Comparison of ENCODE assay signal across 18 cellular contexts in the genomic region with DNA sequence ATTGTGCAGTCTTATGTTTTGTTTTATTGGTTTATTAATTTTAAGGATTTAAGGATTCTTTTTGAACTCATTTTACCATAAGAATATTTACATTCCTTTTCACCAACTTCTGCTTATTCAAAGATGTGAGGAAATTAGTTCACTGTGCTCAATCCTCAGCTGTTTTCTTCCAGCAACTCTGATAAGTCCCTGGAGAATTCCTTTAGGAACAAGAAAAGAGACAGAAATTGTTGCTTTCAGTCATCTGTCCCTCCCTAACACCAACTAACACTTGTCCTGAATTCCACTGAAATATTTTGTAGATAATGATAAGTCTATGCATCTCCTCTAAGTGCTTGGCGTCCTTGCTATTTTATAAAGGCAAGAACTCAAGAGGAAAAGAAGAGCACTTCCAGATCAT.
DNase-seq lines count a peak whose midpoint lies in the region; ATAC-seq and TF ChIP-seq lines count a peak whose summit lies in the region.
"Had no signal": no experiment of that assay in that cellular context is flagged by ENCODE, and none has a peak within 500 bp of the region (broad histone marks: within the 10 kb centered on the region; RNA-seq: fewer than 3 reads in every experiment).

No MANE protein-coding gene starts in this region.

- POLR2A ChIA-PET in CD4-positive, alpha-beta memory T cell (lab: Charles Lee; ENCODE audit: partially characterized antibody): no interaction called here

- DNase-seq in LHCN-M2 (ENCODE audit: low read depth) (peak; percentile 67), fibroblast of villous mesenchyme (ENCODE audit: low read depth) (peak; percentile 15), osteocyte (ENCODE audit: extremely low spot score, unreplicated experiment) (no peak), NCI-H82 treated with DMSO at 0.1 percent for 48 hours (lab: John Stamatoyannopoulos, UW; ENCODE audit: unreplicated experiment) (no peak)
- no peak for DNase-seq in CD4-positive, alpha-beta memory T cell
- DNase-seq in activated naive CD4-positive, alpha-beta T cell treated with anti-CD3 and anti-CD28 coated beads, Interleukin-2, amount 10 ng/mL, durations not matched to agents 7 days and 5 days: no peak
- DNase-seq: ACHN; AML-193; CD4-positive, alpha-beta T cell; DMS79 treated with DMSO at 0.1 percent for 48 hours; GF-D8; H9; KBM-7 had no signal

- no peaks in the 10 kb centered on the region for H3K36me3 Mint-ChIP-seq in osteocyte (ENCODE audit: unreplicated experiment)
- no peaks in the 10 kb centered on the region for H3K36me3 Mint-ChIP-seq in CD4-positive, alpha-beta memory T cell
- H3K36me3 Mint-ChIP-seq in activated naive CD4-positive, alpha-beta T cell treated with anti-CD3 and anti-CD28 coated beads, Interleukin-2, amount 10 ng/mL, durations not matched to agents 7 days and 5 days: no peaks in the 10 kb centered on the region

- TF ChIP-seq CTCF in fibroblast of villous mesenchyme (IDR thresholded peaks at IDR 0.05; ENCODE audit: insufficient read depth, low read depth, low read length): no peak
- no peak for TF ChIP-seq CTCF in osteocyte (IDR thresholded peaks at IDR 0.05)

- H3K4me3 ChIP-seq in fibroblast of villous mesenchyme (ENCODE audit: low read depth, low read length): no peak overlapping the region
- H3K4me3 ChIP-seq in CD4-positive, alpha-beta memory T cell (ENCODE audit: low read length in 2 of 2): no peak overlapping the region
- H3K4me3 ChIP-seq: GM12878 had no signal

- H3K4me1 Mint-ChIP-seq in osteocyte (ENCODE audit: unreplicated experiment): peaks cover 9% of the 10 kb centered on the region
- no peaks in the 10 kb centered on the region for H3K4me1 Mint-ChIP-seq in CD4-positive, alpha-beta memory T cell
- H3K4me1 Mint-ChIP-seq in activated naive CD4-positive, alpha-beta T cell treated with anti-CD3 and anti-CD28 coated beads, Interleukin-2, amount 10 ng/mL, durations not matched to agents 7 days and 5 days: no peaks in the 10 kb centered on the region
- H3K4me1 Mint-ChIP-seq: H9, IgD-negative memory B cell had no signal

- no peaks in the 10 kb centered on the region for H3K27me3 Mint-ChIP-seq in osteocyte (ENCODE audit: unreplicated experiment)
- peaks cover 0 to 2% of the 10 kb centered on the region in 2 donors for H3K27me3 Mint-ChIP-seq in CD4-positive, alpha-beta memory T cell
- no peaks in the 10 kb centered on the region for H3K27me3 Mint-ChIP-seq in activated naive CD4-positive, alpha-beta T cell treated with anti-CD3 and anti-CD28 coated beads, Interleukin-2, amount 10 ng/mL, durations not matched to agents 7 days and 5 days
- H3K27me3 Mint-ChIP-seq: CD4-positive, alpha-beta T cell; IgD-negative memory B cell had no signal

- intact Hi-C loops in CD4-positive, alpha-beta memory T cell (cut with micrococcal nuclease): no loop called here

- no peak overlapping the region for H3K27ac ChIP-seq in CD4-positive, alpha-beta memory T cell (ENCODE audit: low read depth, low read length)
- H3K27ac ChIP-seq: C4-2B had no signal

- ATAC-seq in GM18861 (IDR thresholded peaks at IDR 0.05; ENCODE audit: unreplicated experiment): no peak
- ATAC-seq: GM12878, HepG2 had no signal

- peak overlapping the region; percentile 18 for H3K27ac Mint-ChIP-seq in osteocyte (ENCODE audit: unreplicated experiment)
- H3K27ac Mint-ChIP-seq in CD4-positive, alpha-beta memory T cell: no peak overlapping the region
- H3K27ac Mint-ChIP-seq in activated naive CD4-positive, alpha-beta T cell treated with anti-CD3 and anti-CD28 coated beads, Interleukin-2, amount 10 ng/mL, durations not matched to agents 7 days and 5 days: no peak overlapping the region
- H3K27ac Mint-ChIP-seq: CD4-positive, alpha-beta T cell; H9; IgD-negative memory B cell had no signal

- no peaks in the 10 kb centered on the region for H3K4me1 ChIP-seq in CD4-positive, alpha-beta memory T cell (ENCODE audit: insufficient read depth, low read length)

- no peak overlapping the region for H3K4me3 Mint-ChIP-seq in osteocyte (ENCODE audit: unreplicated experiment)
- H3K4me3 Mint-ChIP-seq in CD4-positive, alpha-beta memory T cell: no peak overlapping the region
- no peak overlapping the region for H3K4me3 Mint-ChIP-seq in activated naive CD4-positive, alpha-beta T cell treated with anti-CD3 and anti-CD28 coated beads, Interleukin-2, amount 10 ng/mL, durations not matched to agents 7 days and 5 days
- H3K4me3 Mint-ChIP-seq: CD4-positive, alpha-beta T cell; H9; IgD-negative memory B cell had no signal

- CTCF ChIA-PET in CD4-positive, alpha-beta memory T cell (lab: Charles Lee; ENCODE audit: partially characterized antibody): no interaction called here
- CTCF ChIA-PET in activated naive CD4-positive, alpha-beta T cell treated with anti-CD3 and anti-CD28 coated beads, Interleukin-2, amount 10 ng/mL, durations not matched to agents 7 days and 5 days (lab: Charles Lee): no interaction called here

- no peaks in the 10 kb centered on the region for H3K27me3 ChIP-seq in CD4-positive, alpha-beta memory T cell (ENCODE audit: insufficient read depth, low read length)

- H3K9me3 Mint-ChIP-seq in osteocyte (ENCODE audit: unreplicated experiment): peaks cover 8% of the 10 kb centered on the region
- no peaks in the 10 kb centered on the region for H3K9me3 Mint-ChIP-seq in CD4-positive, alpha-beta memory T cell
- H3K9me3 Mint-ChIP-seq in activated naive CD4-positive, alpha-beta T cell treated with anti-CD3 and anti-CD28 coated beads, Interleukin-2, amount 10 ng/mL, durations not matched to agents 7 days and 5 days: no peaks in the 10 kb centered on the region
- H3K9me3 Mint-ChIP-seq: H9, IgD-negative memory B cell had no signal

- no peaks in the 10 kb centered on the region for H3K36me3 ChIP-seq in CD4-positive, alpha-beta memory T cell (ENCODE audit: insufficient read depth, low read length)

- no peaks in the 10 kb centered on the region for H3K9me3 ChIP-seq in CD4-positive, alpha-beta memory T cell (ENCODE audit: control insufficient read depth in 1 of 2, low read length in 2 of 2)

Comparison
In these comparisons a context has a peak if more than half of its experiments do, and no peak if none do; other contexts are left out.
1. DNase-seq: peak in LHCN-M2 (single experiment) and fibroblast of villous mesenchyme (single experiment); none in osteocyte (single experiment), NCI-H82 treated with DMSO at 0.1 percent for 48 hours (single experiment), CD4-positive, alpha-beta memory T cell (0 of 5) and activated naive CD4-positive, alpha-beta T cell treated with anti-CD3 and anti-CD28 coated beads, Interleukin-2, amount 10 ng/mL, durations not matched to agents 7 days and 5 days (single experiment).